Comparison of ENCODE assay signal across 8 cellular contexts in genomic region chr15:62344806-62345539, GRCh38. TPM values are rescaled to one million over a fixed set of nuclear protein-coding genes. Genes with fewer than 3 reads are reported as not detected.
DNase-seq lines count a peak whose midpoint lies in the region; ATAC-seq, FAIRE-seq and TF ChIP-seq lines count a peak whose summit lies in the region.

No MANE protein-coding gene starts in this region.

- no peaks in the 10 kb centered on the region for H3K27me3 ChIP-seq in CD4-positive, CD25-positive, alpha-beta regulatory T cell (ENCODE audit: control insufficient read depth, insufficient read depth, low read length)
- H3K27me3 ChIP-seq in effector memory CD4-positive, alpha-beta T cell (replicated peaks; ENCODE audit: control insufficient read depth, insufficient read depth, low read length, poor library complexity, severe bottlenecking), result no peaks in the 10 kb centered on the region
- H3K27me3 ChIP-seq in mucosa of stomach (ENCODE audit: control insufficient read depth, insufficient read depth, low read length) (no peaks in the 10 kb centered on the region), stomach (no peaks in the 10 kb centered on the region)

- FAIRE-seq in H54 (lab: Jason Lieb, UNC), result no peak

- TF ChIP-seq POLR2A in H54 (IDR thresholded peaks at IDR 0.05; ENCODE audit: low read depth, low read length) (no peak), stomach (IDR thresholded peaks at IDR 0.05) (no peak)

- intact Hi-C loops in stomach (cut with DNase I; ENCODE audit: low total_unique reads), result no loop called here

- H3K27ac Mint-ChIP-seq in CD4-positive, CD25-positive, alpha-beta regulatory T cell, result peak overlapping the region; percentile 18 to 41 (median 34)

- no peak overlapping the region for H3K27ac ChIP-seq in CD4-positive, CD25-positive, alpha-beta regulatory T cell (ENCODE audit: insufficient read depth, low read length, poor library complexity, severe bottlenecking)
- H3K27ac ChIP-seq in effector memory CD4-positive, alpha-beta T cell (ENCODE audit: insufficient read depth, low read length, poor library complexity, severe bottlenecking), result no peak overlapping the region
- H3K27ac ChIP-seq in stomach, result peak overlapping the region in 2 of 5 donors; percentile 16 to 58

- H3K4me1 ChIP-seq in CD4-positive, CD25-positive, alpha-beta regulatory T cell (ENCODE audit: control insufficient read depth, insufficient read depth, low read length, poor library complexity, severe bottlenecking), result no peaks in the 10 kb centered on the region
- peaks cover 4% of the 10 kb centered on the region for H3K4me1 ChIP-seq in effector memory CD4-positive, alpha-beta T cell (ENCODE audit: control insufficient read depth, insufficient read depth, low read length, poor library complexity, severe bottlenecking)
- H3K4me1 ChIP-seq in mucosa of stomach (ENCODE audit: control insufficient read depth, insufficient read depth, low read length) (peaks cover 34% of the 10 kb centered on the region), stomach (peaks cover 0 to 11% (median 0%) of the 10 kb centered on the region in 4 donors)

- ATAC-seq in CD4-positive, CD25-positive, alpha-beta regulatory T cell (ENCODE audit: low read depth in 2 of 2), result peak; percentile 53 to 74

- no peaks in the 10 kb centered on the region for H3K36me3 Mint-ChIP-seq in CD4-positive, CD25-positive, alpha-beta regulatory T cell

- peak overlapping the region in 3 of 4 donors; percentile 61 to 88 (median 82) for H3K4me3 Mint-ChIP-seq in CD4-positive, CD25-positive, alpha-beta regulatory T cell

- H3K4me3 ChIP-seq in CD4-positive, CD25-positive, alpha-beta regulatory T cell (ENCODE audit: low read depth, low read length), result peak overlapping the region; percentile 40
- H3K4me3 ChIP-seq in effector memory CD4-positive, alpha-beta T cell (ENCODE audit: insufficient read depth, low read depth, low read length, poor library complexity, severe bottlenecking), result no peak overlapping the region
- H3K4me3 ChIP-seq in mucosa of stomach (ENCODE audit: low read length) (no peak overlapping the region), stomach (peak overlapping the region in 2 of 4 donors; percentile 25 to 28)

- TF ChIP-seq EP300 in stomach (IDR thresholded peaks at IDR 0.05), result no peak

- no peaks in the 10 kb centered on the region for H3K9me3 ChIP-seq in CD4-positive, CD25-positive, alpha-beta regulatory T cell (ENCODE audit: control insufficient read depth in 2 of 2, low read length in 2 of 2)
- H3K9me3 ChIP-seq in effector memory CD4-positive, alpha-beta T cell (ENCODE audit: control insufficient read depth, low read length), result no peaks in the 10 kb centered on the region
- no peaks in the 10 kb centered on the region for H3K9me3 ChIP-seq in mucosa of stomach (ENCODE audit: control insufficient read depth, low read length)
- no peaks in the 10 kb centered on the region for H3K9me3 ChIP-seq in stomach

- peaks cover 18% of the 10 kb centered on the region for H3K27me3 Mint-ChIP-seq in CD4-positive, CD25-positive, alpha-beta regulatory T cell

- peaks cover 0 to 5% (median 0%) of the 10 kb centered on the region in 7 donors for H3K9me3 Mint-ChIP-seq in CD4-positive, CD25-positive, alpha-beta regulatory T cell

- no peaks in the 10 kb centered on the region for H3K36me3 ChIP-seq in CD4-positive, CD25-positive, alpha-beta regulatory T cell (ENCODE audit: control insufficient read depth, insufficient read depth, low read length)
- H3K36me3 ChIP-seq in effector memory CD4-positive, alpha-beta T cell (ENCODE audit: control insufficient read depth, insufficient read depth, low read length), result no peaks in the 10 kb centered on the region
- H3K36me3 ChIP-seq in mucosa of stomach (ENCODE audit: control insufficient read depth, insufficient read depth, low read length) (no peaks in the 10 kb centered on the region), stomach (no peaks in the 10 kb centered on the region)

- peak in 5 of 7 experiments; percentile 22 to 82 (median 63) for TF ChIP-seq CTCF in stomach (IDR thresholded peaks at IDR 0.05)

- peak overlapping the region; percentile 42 for H3K9ac ChIP-seq in mucosa of stomach (ENCODE audit: low read length)

- peak; percentile 2 to 60 (median 50) for DNase-seq in CD4-positive, CD25-positive, alpha-beta regulatory T cell
- DNase-seq in H54 (ENCODE audit: insufficient read length, low spot score) (peak; percentile 33), NCI-H2107 treated with DMSO at 0.1 percent for 48 hours (lab: John Stamatoyannopoulos, UW; ENCODE audit: unreplicated experiment) (peak; percentile 22), stomach (peak; percentile 75), cortex of kidney (lab: John Stamatoyannopoulos, UW) (no peak)
- peak; percentile 31 to 32 for DNase-seq in activated CD4-positive, alpha-beta T cell treated with anti-CD3 and anti-CD28 coated beads, Interleukin-2, amount 50 U/mL, for 4 hours
- DNase-seq in effector memory CD4-positive, alpha-beta T cell, result peak in 2 of 3 donors; percentile 11 to 34

- 20 to 53% (median 27%) methylated on average over 14 to 21 of the region's 21 CpGs for WGBS in stomach, 5 donors

- peaks cover 6 to 10% (median 8%) of the 10 kb centered on the region in 4 donors for H3K4me1 Mint-ChIP-seq in CD4-positive, CD25-positive, alpha-beta regulatory T cell

RNA-seq across cellular contexts. Expression of gene TLN2, which starts 45.4 kb away (rescaled TPM):
- total RNA-seq in CD4-positive, CD25-positive, alpha-beta regulatory T cell, result 0.42 TPM
- under 1 TPM in 1 of 4 donors, not detected in 3; 0.08 TPM for polyA plus RNA-seq in CD4-positive, CD25-positive, alpha-beta regulatory T cell
- total RNA-seq in stomach, result 100 to 1,000 TPM in 1 of 5 donors, 10 to 100 TPM in 4; 18.5 to 228 (median 33.5) TPM
- polyA plus RNA-seq in stomach, result 1 to 10 TPM; 1.4 to 3.5 (median 3.4) TPM

Comparison
In these comparisons a context has a peak if more than half of its experiments do, and no peak if none do; other contexts are left out.
1. RNA of gene TLN2, which starts 45.4 kb away (total RNA-seq): 18.5 to 228 TPM in stomach; 0.42 TPM in CD4-positive, CD25-positive, alpha-beta regulatory T cell (single experiment); every median in the first group is over 10 times any median in the second.